ENCODE assay signal across 8 cellular contexts in genomic region chr1:89692601-89693503, GRCh38. TPM values are rescaled to one million over a fixed set of nuclear protein-coding genes. Genes with fewer than 3 reads are reported as not detected.
DNase-seq lines count a peak whose midpoint lies in the region; ATAC-seq and TF ChIP-seq lines count a peak whose summit lies in the region.

No MANE protein-coding gene starts in this region.

- no peaks in the 10 kb centered on the region for H3K9me2 ChIP-seq in Loucy (replicated peaks; ENCODE audit: low read depth, low read length)

- no peaks in the 10 kb centered on the region for H3K79me2 ChIP-seq in Loucy (ENCODE audit: insufficient read depth, low read length)
- no peaks in the 10 kb centered on the region for H3K79me2 ChIP-seq in smooth muscle cell (ENCODE audit: low read depth)

- H3K36me3 ChIP-seq in BLaER1 (peaks cover 49% of the 10 kb centered on the region), Loucy (ENCODE audit: insufficient read depth, low read length) (peaks cover 15% of the 10 kb centered on the region), smooth muscle cell (ENCODE audit: low read depth) (no peaks in the 10 kb centered on the region)

- no peak overlapping the region for H3K4me3 Mint-ChIP-seq in central memory CD8-positive, alpha-beta T cell

- H3K27me3 Mint-ChIP-seq in central memory CD8-positive, alpha-beta T cell, result no peaks in the 10 kb centered on the region

- H3K27ac Mint-ChIP-seq in central memory CD8-positive, alpha-beta T cell (ENCODE audit: low read depth), result peak overlapping the region; percentile 30

- H3K9ac ChIP-seq in BLaER1 (peak overlapping the region; percentile 82), Loucy (ENCODE audit: low read depth, low read length, poor library complexity, severe bottlenecking) (peak overlapping the region; percentile 55), smooth muscle cell (ENCODE audit: low read depth) (no peak overlapping the region)

- peak; percentile 75 for ATAC-seq in GM19452 (IDR thresholded peaks at IDR 0.05; ENCODE audit: unreplicated experiment)
- ATAC-seq in central memory CD8-positive, alpha-beta T cell (replicated peaks; ENCODE audit: extremely low read depth, poor library complexity, severe bottlenecking), result no peak

- TF ChIP-seq CTCF in Loucy (conservative IDR thresholded peaks at IDR 0.05; ENCODE audit: low read length) (no peak), smooth muscle cell (IDR thresholded peaks at IDR 0.05; ENCODE audit: borderline replicate concordance, insufficient read depth, poor library complexity, severe bottlenecking) (no peak)

- 38% methylated on average over 4 of the region's 4 CpGs for WGBS in smooth muscle cell (ENCODE audit: low lambda C conversion rate)

- H3K4me1 Mint-ChIP-seq in central memory CD8-positive, alpha-beta T cell, result peaks cover 63% of the 10 kb centered on the region

- H3K4me2 ChIP-seq in BLaER1 (peak overlapping the region; percentile 92), Loucy (ENCODE audit: low read depth, low read length, poor library complexity, severe bottlenecking) (peak overlapping the region; percentile 64), smooth muscle cell (peak overlapping the region; percentile 36)

- H4K20me1 ChIP-seq in BLaER1 (no peaks in the 10 kb centered on the region), Loucy (ENCODE audit: insufficient read depth, low read length, poor library complexity, severe bottlenecking) (no peaks in the 10 kb centered on the region), smooth muscle cell (ENCODE audit: low read depth) (no peaks in the 10 kb centered on the region)

- peaks cover 18% of the 10 kb centered on the region for H3K9me3 ChIP-seq in BLaER1
- H3K9me3 ChIP-seq in Loucy (ENCODE audit: insufficient read depth, low read depth, low read length), result no peaks in the 10 kb centered on the region
- no peaks in the 10 kb centered on the region for H3K9me3 ChIP-seq in smooth muscle cell (replicated peaks; ENCODE audit: low read depth)

- 0 out of 2 replicates have a peak overlapping the region, but pooled peaks have one; percentile 3 for H2AFZ ChIP-seq in Loucy (ENCODE audit: low read length)
- H2AFZ ChIP-seq in smooth muscle cell (ENCODE audit: low read depth), result no peak overlapping the region

- H3K4me1 ChIP-seq in BLaER1 (peaks cover 98% of the 10 kb centered on the region), Loucy (ENCODE audit: insufficient read depth, low read length, poor library complexity, severe bottlenecking) (peaks cover 48% of the 10 kb centered on the region), smooth muscle cell (ENCODE audit: low read depth) (no peaks in the 10 kb centered on the region)

- H3K4me3 ChIP-seq in BLaER1, result peak overlapping the region; percentile 49
- H3K4me3 ChIP-seq in Loucy (ENCODE audit: low read length, poor library complexity, severe bottlenecking), result peak overlapping the region; percentile 44
- H3K4me3 ChIP-seq in smooth muscle cell, result no peak overlapping the region

- H3K9me3 Mint-ChIP-seq in central memory CD8-positive, alpha-beta T cell, result no peaks in the 10 kb centered on the region

- no peak for DNase-seq in central memory CD8-positive, alpha-beta T cell (ENCODE audit: low spot score in 2 of 2)
- DNase-seq in smooth muscle cell (lab: John Stamatoyannopoulos, UW; ENCODE audit: unreplicated experiment) (no peak), DMS 273 treated with DMSO at 0.1 percent for 48 hours (lab: John Stamatoyannopoulos, UW) (no peak), mucosa of gallbladder (ENCODE audit: low spot score) (no peak)
- DNase-seq in activated effector memory CD4-positive, alpha-beta T cell treated with anti-CD3 and anti-CD28 coated beads, Interleukin-2, amount 50 U/mL, for 16 hours, result no peak

- H3K36me3 Mint-ChIP-seq in central memory CD8-positive, alpha-beta T cell (ENCODE audit: insufficient read depth), result peaks cover 31% of the 10 kb centered on the region

- H3K27ac ChIP-seq in BLaER1, result peak overlapping the region; percentile 97
- H3K27ac ChIP-seq in smooth muscle cell (ENCODE audit: low read depth), result peak overlapping the region; percentile 45

- H3F3A ChIP-seq in Loucy (ENCODE audit: low read depth) (0 out of 2 replicates have a peak, but pooled peaks cover 6% of the 10 kb centered on the region), smooth muscle cell (ENCODE audit: low read depth) (no peaks in the 10 kb centered on the region)

- H3K27me3 ChIP-seq in BLaER1, result no peaks in the 10 kb centered on the region
- no peaks in the 10 kb centered on the region for H3K27me3 ChIP-seq in Loucy (ENCODE audit: insufficient read depth, low read length, poor library complexity, severe bottlenecking)
- no peaks in the 10 kb centered on the region for H3K27me3 ChIP-seq in smooth muscle cell (ENCODE audit: low read depth)

RNA-seq across cellular contexts. Expression of gene LRRC8C, which starts 59.9 kb away (rescaled TPM):
- total RNA-seq in smooth muscle cell (4.9 and 7.2 TPM in 2 replicates), mucosa of gallbladder (6.0 TPM)
- 2.2 and 2.6 TPM in 2 replicates for polyA plus RNA-seq in smooth muscle cell

Comparison
In these comparisons a context has a peak if more than half of its experiments do, and no peak if none do; other contexts are left out.
1. H3K4me2 ChIP-seq: peak in every context shown above with its lines; median percentile 92 in BLaER1; 64 in Loucy; 36 in smooth muscle cell.